In genomic region chr17:37358830-37359681, GRCh38 we compare ENCODE assay signal across 8 cellular contexts. TPM values are rescaled to one million over a fixed set of nuclear protein-coding genes. Genes with fewer than 3 reads are reported as not detected.
A peak's percentile ranks its signal among the peaks of the same experiment; 100 is the strongest.
DNase-seq lines count a peak whose midpoint lies in the region; ATAC-seq and TF ChIP-seq lines count a peak whose summit lies in the region.

No MANE protein-coding gene starts in this region.

- H2AFZ ChIP-seq in GM23248 (peak overlapping the region; percentile 81), Karpas-422 (ENCODE audit: low read length) (peak overlapping the region; percentile 66; the same call in 1 of the 2 replicates)

- peak; percentile 97 for DNase-seq in EL
- DNase-seq in GM23248, result peak; percentile 95
- peak; percentile 98 for DNase-seq in Karpas-422
- DNase-seq in RPMI7951 (ENCODE audit: low read depth), result peak; percentile 91
- DNase-seq in activated T-helper 2 cell treated with anti-CD3 and anti-CD28 coated beads, Interferon-gamma antibody, Interleukin-2, Interleukin-4, amounts not matched to agents 10 μg/mL and 5 μg/mL and 100 μg/mL, durations not matched to agents 14 hours and 24 hours and 36 hours (ENCODE audit: low spot score), result peak; percentile 92
- DNase-seq in fibroblast of pulmonary artery (ENCODE audit: low read depth), result peak; percentile 96
- peak; percentile 96 for DNase-seq in stimulated activated naive CD8-positive, alpha-beta T cell treated with anti-CD3 and anti-CD28 coated beads, Interleukin-15, Interleukin-2, amounts not matched to agents 100 U/mL and 50 U/mL, for 24 hours

- peak overlapping the region; percentile 82 for H3K4me3 ChIP-seq in GM23248
- H3K4me3 ChIP-seq in Karpas-422 (ENCODE audit: low read length), result peak overlapping the region; percentile 78
- peak overlapping the region; percentile 94 for H3K4me3 ChIP-seq in fibroblast of pulmonary artery (replicated peaks; ENCODE audit: low read depth, low read length)

- intact Hi-C loops in activated T-helper 2 cell treated with anti-CD3 and anti-CD28 coated beads, Interferon-gamma antibody, Interleukin-2, Interleukin-4, amounts not matched to agents 10 μg/mL and 5 μg/mL and 100 μg/mL, durations not matched to agents 14 hours and 24 hours and 36 hours (cut with micrococcal nuclease), result loop anchor here (5.0 kb wide), 1 partner anchor 33 kb away; no protein-coding TSS in a partner anchor

- peaks cover 16% of the 10 kb centered on the region for H3F3A ChIP-seq in GM23248 (ENCODE audit: insufficient read depth)

- H3K79me2 ChIP-seq in GM23248 (ENCODE audit: insufficient read depth) (peaks cover 45% of the 10 kb centered on the region), Karpas-422 (ENCODE audit: low read length) (peaks cover 48% of the 10 kb centered on the region)

- peak overlapping the region; percentile 91 for H3K4me2 ChIP-seq in GM23248 (ENCODE audit: unreplicated experiment)
- H3K4me2 ChIP-seq in Karpas-422 (ENCODE audit: low read depth, low read length, poor library complexity, severe bottlenecking), result peak overlapping the region; percentile 88

- H3K27me3 ChIP-seq in GM23248 (replicated peaks; ENCODE audit: insufficient read depth) (no peaks in the 10 kb centered on the region), Karpas-422 (ENCODE audit: low read length) (no peaks in the 10 kb centered on the region)

- H3K4me1 Mint-ChIP-seq in activated T-helper 2 cell treated with anti-CD3 and anti-CD28 coated beads, Interferon-gamma antibody, Interleukin-2, Interleukin-4, amounts not matched to agents 10 μg/mL and 5 μg/mL and 100 μg/mL, durations not matched to agents 14 hours and 24 hours and 36 hours (ENCODE audit: low read depth), result peaks cover 20% of the 10 kb centered on the region
- H3K4me1 Mint-ChIP-seq in nephron, result peaks cover 24% of the 10 kb centered on the region

- peaks cover 15% of the 10 kb centered on the region for H3K36me3 Mint-ChIP-seq in activated T-helper 2 cell treated with anti-CD3 and anti-CD28 coated beads, Interferon-gamma antibody, Interleukin-2, Interleukin-4, amounts not matched to agents 10 μg/mL and 5 μg/mL and 100 μg/mL, durations not matched to agents 14 hours and 24 hours and 36 hours (ENCODE audit: low read depth)
- H3K36me3 Mint-ChIP-seq in nephron (ENCODE audit: low read depth), result peaks cover 3% of the 10 kb centered on the region

- H3K9me3 ChIP-seq in GM23248 (ENCODE audit: low read depth) (no peaks in the 10 kb centered on the region), Karpas-422 (ENCODE audit: low read length) (no peaks in the 10 kb centered on the region)

- TF ChIP-seq CTCF in fibroblast of pulmonary artery (IDR thresholded peaks at IDR 0.05; ENCODE audit: low read length, missing control alignments) (no peak), nephron (IDR thresholded peaks at IDR 0.05; ENCODE audit: unreplicated experiment in 3 of 3) (peak; percentile 38 to 53 (median 49))

- no peaks in the 10 kb centered on the region for H4K20me1 ChIP-seq in GM23248 (ENCODE audit: insufficient read depth)
- H4K20me1 ChIP-seq in Karpas-422 (ENCODE audit: insufficient read depth, low read depth, low read length), result peaks cover 4% of the 10 kb centered on the region

- H3K36me3 ChIP-seq in GM23248 (ENCODE audit: low read depth), result no peaks in the 10 kb centered on the region
- peaks cover 12% of the 10 kb centered on the region for H3K36me3 ChIP-seq in Karpas-422 (ENCODE audit: insufficient read depth, low read length)

- WGBS in GM23248 (ENCODE audit: low coverage in 1 of 2, low lambda C conversion rate in 2 of 2, missing lambda C conversion rate in 2 of 2), 2 experiments, result 1 to 2% methylated on average over 31 to 49 of the region's 88 CpGs

- H3K27ac ChIP-seq in GM23248, result peak overlapping the region; percentile 49
- peak overlapping the region; percentile 57 for H3K27ac ChIP-seq in Karpas-422 (ENCODE audit: low read length)

- H3K4me1 ChIP-seq in GM23248 (ENCODE audit: insufficient read depth) (no peaks in the 10 kb centered on the region; the same call in 1 of the 2 replicates), Karpas-422 (ENCODE audit: low read length) (peaks cover 24% of the 10 kb centered on the region)

- no peaks in the 10 kb centered on the region for H3K9me2 ChIP-seq in GM23248 (ENCODE audit: insufficient read depth)
- H3K9me2 ChIP-seq in Karpas-422 (replicated peaks; ENCODE audit: insufficient read depth, low read length), result no peaks in the 10 kb centered on the region

- H3K9ac ChIP-seq in GM23248 (peak overlapping the region; percentile 80), Karpas-422 (ENCODE audit: low read length) (peak overlapping the region; percentile 98)

- in situ Hi-C loops in GM23248 (cut with MboI), result no loop called here

- peak; percentile 98 for ATAC-seq in stimulated activated naive CD8-positive, alpha-beta T cell treated with anti-CD3 and anti-CD28 coated beads, Interleukin-15, Interleukin-2, amounts not matched to agents 100 U/mL and 50 U/mL, for 24 hours

- H3K27ac Mint-ChIP-seq in activated T-helper 2 cell treated with anti-CD3 and anti-CD28 coated beads, Interferon-gamma antibody, Interleukin-2, Interleukin-4, amounts not matched to agents 10 μg/mL and 5 μg/mL and 100 μg/mL, durations not matched to agents 14 hours and 24 hours and 36 hours, result peak overlapping the region; percentile 83
- H3K27ac Mint-ChIP-seq in nephron, result peak overlapping the region; percentile 93 to 97 (median 97)

- no peaks in the 10 kb centered on the region for H3K9me3 Mint-ChIP-seq in activated T-helper 2 cell treated with anti-CD3 and anti-CD28 coated beads, Interferon-gamma antibody, Interleukin-2, Interleukin-4, amounts not matched to agents 10 μg/mL and 5 μg/mL and 100 μg/mL, durations not matched to agents 14 hours and 24 hours and 36 hours
- H3K9me3 Mint-ChIP-seq in nephron, result no peaks in the 10 kb centered on the region

- H3K27me3 Mint-ChIP-seq in activated T-helper 2 cell treated with anti-CD3 and anti-CD28 coated beads, Interferon-gamma antibody, Interleukin-2, Interleukin-4, amounts not matched to agents 10 μg/mL and 5 μg/mL and 100 μg/mL, durations not matched to agents 14 hours and 24 hours and 36 hours (ENCODE audit: low read depth), result no peaks in the 10 kb centered on the region
- no peaks in the 10 kb centered on the region for H3K27me3 Mint-ChIP-seq in nephron (ENCODE audit: low read depth)

- H3K4me3 Mint-ChIP-seq in activated T-helper 2 cell treated with anti-CD3 and anti-CD28 coated beads, Interferon-gamma antibody, Interleukin-2, Interleukin-4, amounts not matched to agents 10 μg/mL and 5 μg/mL and 100 μg/mL, durations not matched to agents 14 hours and 24 hours and 36 hours (ENCODE audit: low read depth), result peak overlapping the region; percentile 96
- H3K4me3 Mint-ChIP-seq in nephron, result peak overlapping the region; percentile 94 to 99 (median 97)

RNA-seq across cellular contexts. Expression of gene C17orf78, which starts 16.7 kb away (rescaled TPM):
- not detected in 2 replicates for total RNA-seq in GM23248 (2014; rRNA removed; shearing (Covaris generic))
- polyA plus RNA-seq in GM23248 (2016; fragmentation: Nextera tagmentation; extraction: Ambion mirVana), result not detected in 2 replicates
- not detected in 2 replicates for total RNA-seq in Karpas-422 (2014; rRNA removed; shearing (Covaris generic); ENCODE audit: low replicate concordance)
- not detected in 2 replicates for total RNA-seq in RPMI7951 (2014; rRNA removed; shearing (Covaris generic))
- not detected in 2 replicates for total RNA-seq in activated T-helper 2 cell treated with anti-CD3 and anti-CD28 coated beads, Interferon-gamma antibody, Interleukin-2, Interleukin-4, amounts not matched to agents 10 μg/mL and 5 μg/mL and 100 μg/mL, durations not matched to agents 14 hours and 24 hours and 36 hours

RNA-seq across cellular contexts. Expression of gene ACACA, which starts 47.6 kb away (rescaled TPM):
- total RNA-seq in GM23248 (2014; rRNA removed; shearing (Covaris generic)), result 21.9 and 38.3 TPM in 2 replicates
- 10.2 and 10.3 TPM in 2 replicates for polyA plus RNA-seq in GM23248 (2016; fragmentation: Nextera tagmentation; extraction: Ambion mirVana)
- 59.4 and 84.2 TPM in 2 replicates for total RNA-seq in Karpas-422 (2014; rRNA removed; shearing (Covaris generic); ENCODE audit: low replicate concordance)
- total RNA-seq in RPMI7951 (2014; rRNA removed; shearing (Covaris generic)), result 15.6 and 16.5 TPM in 2 replicates
- 109 and 110 TPM in 2 replicates for total RNA-seq in activated T-helper 2 cell treated with anti-CD3 and anti-CD28 coated beads, Interferon-gamma antibody, Interleukin-2, Interleukin-4, amounts not matched to agents 10 μg/mL and 5 μg/mL and 100 μg/mL, durations not matched to agents 14 hours and 24 hours and 36 hours

RNA-seq across cellular contexts. Expression of gene TADA2A, which starts 47.6 kb away (rescaled TPM):
- total RNA-seq in GM23248 (2014; rRNA removed; shearing (Covaris generic)), result 16.9 and 18.3 TPM in 2 replicates
- 15.1 and 16.7 TPM in 2 replicates for polyA plus RNA-seq in GM23248 (2016; fragmentation: Nextera tagmentation; extraction: Ambion mirVana)
- 28.1 and 29.0 TPM in 2 replicates for total RNA-seq in Karpas-422 (2014; rRNA removed; shearing (Covaris generic); ENCODE audit: low replicate concordance)
- total RNA-seq in RPMI7951 (2014; rRNA removed; shearing (Covaris generic)), result 10.8 and 10.9 TPM in 2 replicates
- total RNA-seq in activated T-helper 2 cell treated with anti-CD3 and anti-CD28 coated beads, Interferon-gamma antibody, Interleukin-2, Interleukin-4, amounts not matched to agents 10 μg/mL and 5 μg/mL and 100 μg/mL, durations not matched to agents 14 hours and 24 hours and 36 hours, result 34.3 and 34.6 TPM in 2 replicates

Comparison
In these comparisons a context has a peak if more than half of its experiments do, and no peak if none do; other contexts are left out.
1. Peak in every context shown above with its lines: DNase-seq, ATAC-seq, H3K4me3 ChIP-seq and H3K27ac ChIP-seq.